ENCODE assay signal across 14 cellular contexts in the genomic region with DNA sequence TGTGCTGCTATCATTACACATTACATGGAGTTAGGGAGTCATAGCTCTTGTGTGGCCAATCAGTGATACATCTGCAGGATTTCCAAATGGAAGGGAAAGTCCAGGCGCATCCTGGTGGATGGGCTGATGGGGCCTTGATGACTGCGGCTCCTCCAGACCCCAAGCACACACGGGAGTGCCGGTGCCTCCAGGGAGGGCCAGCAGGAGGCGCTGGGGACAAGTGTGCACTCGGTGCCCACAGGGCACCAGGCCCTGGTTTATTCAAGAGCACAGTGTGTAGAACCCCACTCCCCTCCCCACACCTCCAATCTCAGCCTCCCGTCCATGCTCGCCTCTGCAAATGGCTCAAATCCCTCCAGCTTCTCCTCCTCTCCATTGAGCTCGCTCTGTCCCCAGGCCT.
"Had no signal": no experiment of that assay in that cellular context is flagged by ENCODE, and none has a peak within 500 bp of the region (broad histone marks: within the 10 kb centered on the region; RNA-seq: fewer than 3 reads in every experiment).

No MANE protein-coding gene starts in this region.

- ATAC-seq: activated CD8-positive, alpha-beta memory T cell treated with anti-CD3 and anti-CD28 coated beads, Interleukin-2, amount 10 ng/mL, durations not matched to agents 7 days and 5 days; naive thymus-derived CD8-positive, alpha-beta T cell; sciatic nerve; stimulated activated naive B cell treated with anti-CD40 and anti-IgM and Interleukin-4, amounts not matched to agents 10 μg/mL and 1 μg/mL and 100 μg/mL, for 72 hours had no signal

- H3K27ac ChIP-seq: neutrophil, parathyroid adenoma, thyroid gland had no signal

- H3K27me3 ChIP-seq: thyroid gland had no signal

- H3K9ac ChIP-seq: parathyroid adenoma had no signal

- H3K4me3 ChIP-seq: thyroid gland had no signal

- H3K36me3 ChIP-seq: neutrophil, thyroid gland had no signal

- H3K4me1 ChIP-seq: parathyroid adenoma, thyroid gland had no signal

- H3K9me3 ChIP-seq: neutrophil, thyroid gland had no signal

- FAIRE-seq: bronchial epithelial cell, TTC549 had no signal

- H3K79me2 ChIP-seq: parathyroid adenoma had no signal

- H2AFZ ChIP-seq: parathyroid adenoma had no signal

- DNase-seq: activated CD4-positive, alpha-beta memory T cell treated with anti-CD3 and anti-CD28 coated beads, Interleukin-2, amount 10 ng/mL, durations not matched to agents 7 days and 5 days; activated CD4-positive, alpha-beta T cell treated with anti-CD3 and anti-CD28 coated beads for 36 hours; activated CD8-positive, alpha-beta memory T cell treated with anti-CD3 and anti-CD28 coated beads, Interleukin-2, amount 10 ng/mL, durations not matched to agents 7 days and 5 days; cerebellar nuclear complex; effector CD8-positive, alpha-beta T cell; naive thymus-derived CD8-positive, alpha-beta T cell; stimulated activated naive B cell treated with anti-CD40 and anti-IgM and Interleukin-4, amounts not matched to agents 10 μg/mL and 1 μg/mL and 100 μg/mL, for 72 hours; T-helper 2 cell; thyroid gland had no signal
